8 cellular contexts compared by ENCODE assay signal in the genomic region with DNA sequence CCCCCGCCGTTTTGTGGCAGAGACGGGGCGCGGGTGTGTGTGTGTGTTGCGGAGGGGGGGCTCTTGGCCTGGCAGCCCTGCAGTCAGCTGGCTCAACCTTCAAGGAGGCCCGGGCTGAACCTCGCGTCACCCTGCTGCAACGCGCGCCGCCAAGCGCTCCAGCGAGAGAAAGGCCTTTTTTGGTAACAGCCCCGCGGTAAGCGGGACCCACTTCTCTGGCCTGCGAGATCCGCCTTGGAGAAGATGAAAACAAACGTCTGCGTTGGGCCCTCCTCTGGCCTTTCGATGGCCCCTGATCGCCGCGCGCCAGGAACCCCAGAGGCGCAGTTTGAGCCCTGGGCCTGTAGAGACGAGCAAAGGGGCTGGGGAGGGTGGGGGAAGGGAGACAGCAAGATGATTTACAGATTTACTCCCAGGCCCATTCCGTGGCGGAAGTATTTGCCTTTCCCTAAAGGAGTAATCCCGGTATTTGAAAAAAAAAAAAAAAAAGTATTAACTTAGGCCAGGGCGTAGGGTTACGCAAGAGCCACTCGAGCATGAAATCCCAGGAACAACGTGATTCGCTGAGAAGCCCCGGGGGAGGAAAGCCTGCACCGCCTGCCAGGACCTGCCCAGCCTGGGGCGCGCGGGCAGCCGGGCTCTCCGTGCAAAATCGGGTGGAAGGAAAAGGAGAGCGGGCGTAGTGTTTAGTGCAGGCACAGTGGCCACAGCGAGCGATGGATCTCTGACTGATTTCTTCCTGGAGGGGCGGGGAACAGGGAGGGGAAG. TPM values are rescaled to one million over a fixed set of nuclear protein-coding genes. Genes with fewer than 3 reads are reported as not detected.
DNase-seq lines count a peak whose midpoint lies in the region; ATAC-seq and TF ChIP-seq lines count a peak whose summit lies in the region.

No MANE protein-coding gene starts in this region.

- ATAC-seq in lower lobe of right lung (peak; percentile 83 to 84), HG02678 (IDR thresholded peaks at IDR 0.05; ENCODE audit: unreplicated experiment) (no peak)

- H3K27me3 ChIP-seq in duodenal mucosa (ENCODE audit: control insufficient read depth in 1 of 2, insufficient read depth in 2 of 2, low read length in 2 of 2): no peaks in the 10 kb centered on the region
- no peaks in the 10 kb centered on the region for H3K27me3 ChIP-seq in lower lobe of right lung (ENCODE audit: low read depth)

- no peaks in the 10 kb centered on the region for H3K9me3 ChIP-seq in duodenal mucosa (ENCODE audit: control insufficient read depth in 1 of 2, low read length in 2 of 2)
- no peaks in the 10 kb centered on the region for H3K9me3 ChIP-seq in lower lobe of right lung

- peak overlapping the region; percentile 72 to 78 for H3K4me3 ChIP-seq in duodenal mucosa (ENCODE audit: low read depth in 1 of 2, low read length in 2 of 2)
- H3K4me3 ChIP-seq in lower lobe of right lung: peak overlapping the region; percentile 57

- peaks cover 5% of the 10 kb centered on the region for H3K36me3 Mint-ChIP-seq in activated CD4-positive, alpha-beta memory T cell treated with anti-CD3 and anti-CD28 coated beads for 36 hours

- peak overlapping the region; percentile 96 for H3K27ac ChIP-seq in duodenal mucosa (ENCODE audit: low read depth, low read length)
- H3K27ac ChIP-seq in lower lobe of right lung: peak overlapping the region; percentile 100

- H3K4me1 Mint-ChIP-seq in activated CD4-positive, alpha-beta memory T cell treated with anti-CD3 and anti-CD28 coated beads for 36 hours (ENCODE audit: low read depth): peaks cover 66% of the 10 kb centered on the region

- DNase-seq in GF-D8 (lab: John Stamatoyannopoulos, UW): peak; percentile 58
- DNase-seq in HK-2 (ENCODE audit: unreplicated experiment): peak; percentile 93
- DNase-seq in NCI-H748 treated with DMSO at 0.1 percent for 48 hours (lab: John Stamatoyannopoulos, UW): peak; percentile 77
- DNase-seq in activated CD4-positive, alpha-beta memory T cell treated with anti-CD3 and anti-CD28 coated beads for 36 hours: peak; percentile 91
- DNase-seq in lower lobe of right lung: peak; percentile 93
- peak in 2 of 3 experiments; percentile 65 to 81 for DNase-seq in stimulated activated CD4-positive, alpha-beta T cell treated with anti-CD3 and anti-CD28 coated beads, TNF-alpha, amount 100 ng/mL, for 24 hours (ENCODE audit: low read depth in 3 of 3)

- no peaks in the 10 kb centered on the region for H3K27me3 Mint-ChIP-seq in activated CD4-positive, alpha-beta memory T cell treated with anti-CD3 and anti-CD28 coated beads for 36 hours

- peak; percentile 15 for TF ChIP-seq CTCF in lower lobe of right lung (IDR thresholded peaks at IDR 0.05)

- peak overlapping the region; percentile 94 for H3K4me3 Mint-ChIP-seq in activated CD4-positive, alpha-beta memory T cell treated with anti-CD3 and anti-CD28 coated beads for 36 hours

- intact Hi-C loops in activated CD4-positive, alpha-beta memory T cell treated with anti-CD3 and anti-CD28 coated beads for 36 hours (cut with micrococcal nuclease): loop anchor here (1.0 to 10.0 kb wide), 4 partner anchors 7 to 1478 kb away; no protein-coding TSS in a partner anchor
- intact Hi-C loops in lower lobe of right lung (cut with DNase I): no loop called here

- H3K4me1 ChIP-seq in duodenal mucosa (ENCODE audit: control insufficient read depth in 1 of 2, insufficient read depth in 2 of 2, low read length in 2 of 2) (peaks cover 47 to 62% of the 10 kb centered on the region in 2 donors), lower lobe of right lung (peaks cover 85% of the 10 kb centered on the region)

- no peaks in the 10 kb centered on the region for H3K9me3 Mint-ChIP-seq in activated CD4-positive, alpha-beta memory T cell treated with anti-CD3 and anti-CD28 coated beads for 36 hours

- peak overlapping the region; percentile 58 to 88 for H3K9ac ChIP-seq in duodenal mucosa (ENCODE audit: low read depth in 1 of 2, low read length in 2 of 2)

- CTCF ChIA-PET in activated CD4-positive, alpha-beta memory T cell treated with anti-CD3 and anti-CD28 coated beads for 36 hours (lab: Charles Lee): interaction anchor here (0.6 to 4.7 kb wide), 8 partner anchors 9 to 159 kb away, joined by 3 to 23 read pairs (median 4); no protein-coding TSS in a partner anchor

- H3K36me3 ChIP-seq in duodenal mucosa (ENCODE audit: control insufficient read depth in 1 of 2, insufficient read depth in 2 of 2, low read length in 2 of 2) (no peaks in the 10 kb centered on the region), lower lobe of right lung (no peaks in the 10 kb centered on the region)

- peak overlapping the region; percentile 98 for H3K27ac Mint-ChIP-seq in activated CD4-positive, alpha-beta memory T cell treated with anti-CD3 and anti-CD28 coated beads for 36 hours

- POLR2A ChIA-PET in activated CD4-positive, alpha-beta memory T cell treated with anti-CD3 and anti-CD28 coated beads for 36 hours (lab: Charles Lee): interaction anchor here (0.9 to 3.0 kb wide), 5 partner anchors 9 to 86 kb away, joined by 3 to 17 read pairs (median 5); no protein-coding TSS in a partner anchor

RNA-seq across cellular contexts. Expression of a gene that starts 4.5 kb away (rescaled TPM):
- total RNA-seq in activated CD4-positive, alpha-beta memory T cell treated with anti-CD3 and anti-CD28 coated beads for 36 hours: 10 to 100 TPM; 38.5 to 41.1 TPM
- 44.3 TPM for total RNA-seq in lower lobe of right lung
